Comparison of ENCODE assay signal across 25 cellular contexts in the genomic region with DNA sequence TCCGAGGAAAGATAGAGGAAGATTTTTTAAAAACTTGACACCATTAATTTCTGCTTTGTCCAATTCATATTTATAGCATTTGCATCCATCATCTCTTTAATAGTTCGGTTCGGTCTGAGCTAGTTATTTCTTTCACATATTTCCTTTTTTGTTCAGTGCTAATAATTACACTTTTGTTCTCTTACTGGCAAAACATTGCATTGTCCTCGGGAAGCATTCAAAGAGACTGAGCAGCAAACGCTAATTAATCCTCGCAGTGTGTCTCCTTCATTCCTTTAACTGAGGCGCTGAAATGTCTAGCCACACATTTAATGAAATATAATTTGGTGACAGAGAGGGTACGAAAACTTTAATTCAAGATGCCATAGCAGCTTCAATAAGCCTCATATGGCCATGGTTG.
DNase-seq lines count a peak whose midpoint lies in the region; ATAC-seq and TF ChIP-seq lines count a peak whose summit lies in the region.
"Had no signal": no experiment of that assay in that cellular context is flagged by ENCODE, and none has a peak within 500 bp of the region (broad histone marks: within the 10 kb centered on the region; RNA-seq: fewer than 3 reads in every experiment).

No MANE protein-coding gene starts in this region.

- peaks cover 9 to 15% of the 10 kb centered on the region in 2 donors for H3K27me3 Mint-ChIP-seq in stimulated activated naive B cell treated with anti-CD40 and anti-IgM and Interleukin-4, amounts not matched to agents 10 μg/mL and 1 μg/mL and 100 μg/mL, for 72 hours
- H3K27me3 Mint-ChIP-seq: CD4-positive, CD25-positive, alpha-beta regulatory T cell had no signal

- H3K36me3 ChIP-seq in adrenal gland (replicated peaks in 1 of 2), result no peaks in the 10 kb centered on the region
- H3K36me3 ChIP-seq: BLaER1 treated with 17β-estradiol and CSF1 and Interleukin-3, amounts not matched to agents 10 nM and 100 nM had no signal

- no peak overlapping the region for H3K27ac ChIP-seq in adrenal gland
- H3K27ac ChIP-seq: 22Rv1; A549; BLaER1 treated with 17β-estradiol and CSF1 and Interleukin-3, amounts not matched to agents 10 nM and 100 nM; C4-2B had no signal

- 73 to 81% (median 78%) methylated on average over 8 of the region's 8 CpGs for WGBS in adrenal gland, 4 donors

- no peak overlapping the region for H3K27ac Mint-ChIP-seq in stimulated activated naive B cell treated with anti-CD40 and anti-IgM and Interleukin-4, amounts not matched to agents 10 μg/mL and 1 μg/mL and 100 μg/mL, for 72 hours
- H3K27ac Mint-ChIP-seq: B cell; CD4-positive, alpha-beta memory T cell; CD4-positive, CD25-positive, alpha-beta regulatory T cell; CD8-positive, alpha-beta memory T cell had no signal

- DNase-seq in Ammon's horn (ENCODE audit: low spot score) (peak; percentile 35), globus pallidus (ENCODE audit: low spot score) (peak; percentile 48), medulla oblongata (ENCODE audit: extremely low spot score) (peak; percentile 52), pons (ENCODE audit: low spot score) (peak; percentile 65), CD1c-positive myeloid dendritic cell (ENCODE audit: extremely low spot score) (no peak), adrenal gland (no peak)
- DNase-seq in stimulated activated naive B cell treated with anti-CD40 and anti-IgM and Interleukin-4, amounts not matched to agents 10 μg/mL and 1 μg/mL and 100 μg/mL, for 72 hours, result no peak
- DNase-seq: CD4-positive, alpha-beta memory T cell; CD4-positive, CD25-positive, alpha-beta regulatory T cell; CD8-positive, alpha-beta memory T cell; COR-L47; DMS 273 treated with DMSO at 0.1 percent for 48 hours; DMS153; DMS53; DMS79; DND-41; EL; GDM1 had no signal

- H3K4me3 Mint-ChIP-seq in stimulated activated naive B cell treated with anti-CD40 and anti-IgM and Interleukin-4, amounts not matched to agents 10 μg/mL and 1 μg/mL and 100 μg/mL, for 72 hours, result no peak overlapping the region
- H3K4me3 Mint-ChIP-seq: B cell; CD4-positive, alpha-beta memory T cell; CD4-positive, CD25-positive, alpha-beta regulatory T cell; CD8-positive, alpha-beta memory T cell had no signal

- H3K4me1 ChIP-seq in adrenal gland (replicated peaks in 1 of 2), result no peaks in the 10 kb centered on the region
- H3K4me1 ChIP-seq: A549; BLaER1 treated with 17β-estradiol and CSF1 and Interleukin-3, amounts not matched to agents 10 nM and 100 nM had no signal

- H3K4me3 ChIP-seq in adrenal gland, result no peak overlapping the region
- H3K4me3 ChIP-seq: A549; BLaER1 treated with 17β-estradiol and CSF1 and Interleukin-3, amounts not matched to agents 10 nM and 100 nM; GM12878 had no signal

- H3K36me3 Mint-ChIP-seq in stimulated activated naive B cell treated with anti-CD40 and anti-IgM and Interleukin-4, amounts not matched to agents 10 μg/mL and 1 μg/mL and 100 μg/mL, for 72 hours, result peaks cover 1 to 4% of the 10 kb centered on the region in 2 donors
- H3K36me3 Mint-ChIP-seq: CD4-positive, alpha-beta memory T cell; CD4-positive, CD25-positive, alpha-beta regulatory T cell; CD8-positive, alpha-beta memory T cell had no signal

- intact Hi-C loops in adrenal gland (cut with DNase I), result no loop called here

- TF ChIP-seq POLR2A in adrenal gland (IDR thresholded peaks at IDR 0.05), result no peak

- H3K4me1 Mint-ChIP-seq in stimulated activated naive B cell treated with anti-CD40 and anti-IgM and Interleukin-4, amounts not matched to agents 10 μg/mL and 1 μg/mL and 100 μg/mL, for 72 hours, result no peaks in the 10 kb centered on the region
- H3K4me1 Mint-ChIP-seq: B cell; CD4-positive, alpha-beta memory T cell; CD4-positive, CD25-positive, alpha-beta regulatory T cell; CD8-positive, alpha-beta memory T cell had no signal

- no peak for TF ChIP-seq CTCF in adrenal gland (IDR thresholded peaks at IDR 0.05)

- ATAC-seq in HG02798 (IDR thresholded peaks at IDR 0.05; ENCODE audit: poor library complexity, unreplicated experiment), result no peak
- ATAC-seq in stimulated activated naive B cell treated with anti-CD40 and anti-IgM and Interleukin-4, amounts not matched to agents 10 μg/mL and 1 μg/mL and 100 μg/mL, for 72 hours (replicated peaks), result no peak
- ATAC-seq: A549, GM12878 had no signal

- H3K9me3 Mint-ChIP-seq in stimulated activated naive B cell treated with anti-CD40 and anti-IgM and Interleukin-4, amounts not matched to agents 10 μg/mL and 1 μg/mL and 100 μg/mL, for 72 hours, result peaks cover 0 to 1% of the 10 kb centered on the region in 2 donors

- H3K27me3 ChIP-seq in adrenal gland, result peaks cover 2% of the 10 kb centered on the region
- H3K27me3 ChIP-seq: BLaER1 treated with 17β-estradiol and CSF1 and Interleukin-3, amounts not matched to agents 10 nM and 100 nM had no signal

- H3K9me3 ChIP-seq in adrenal gland (replicated peaks in 1 of 3), result no peaks in the 10 kb centered on the region

Comparison
In these comparisons a context has a peak if more than half of its experiments do, and no peak if none do; other contexts are left out.
1. DNase-seq: peak in Ammon's horn (single experiment), globus pallidus (single experiment), medulla oblongata (single experiment) and pons (single experiment); none in CD1c-positive myeloid dendritic cell (single experiment), stimulated activated naive B cell treated with anti-CD40 and anti-IgM and Interleukin-4, amounts not matched to agents 10 μg/mL and 1 μg/mL and 100 μg/mL, for 72 hours (single experiment) and adrenal gland (0 of 7).